ENCODE assay signal across 2 cellular contexts in the genomic region with DNA sequence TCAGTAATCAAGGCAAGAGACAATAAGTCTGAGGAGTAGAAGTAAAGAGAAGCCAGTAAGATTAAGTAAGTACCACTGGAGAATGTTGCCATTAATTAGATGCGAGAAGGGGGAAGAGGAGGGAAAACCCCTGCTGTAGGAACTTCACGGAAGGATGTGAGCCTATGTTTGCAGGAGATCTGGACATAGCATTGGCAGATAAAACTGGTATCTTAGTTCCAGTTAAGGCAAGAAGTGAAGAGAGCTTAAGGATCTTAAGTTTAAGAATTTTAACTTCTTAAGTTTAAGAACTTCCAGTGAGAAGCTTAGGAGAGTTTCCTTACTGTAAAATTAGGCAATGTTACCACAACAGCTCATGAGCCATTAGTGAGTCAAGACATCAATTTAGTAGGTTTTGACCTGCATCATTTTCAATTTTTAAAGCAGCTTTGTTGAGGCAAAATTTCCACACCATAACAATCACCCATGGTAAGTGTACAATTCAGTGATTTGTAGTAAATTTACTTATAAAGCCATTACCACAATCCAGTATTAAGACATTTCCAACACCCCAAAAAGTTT.
TF ChIP-seq lines count a peak whose summit lies in the region.

No MANE protein-coding gene starts in this region.

TF ChIP-seq in GM12891, 5 proteins besides CTCF, POLR2A, EP300 and RAD21:
- no peak for TF ChIP-seq PAX5 (IDR thresholded peaks at IDR 0.05; ENCODE audit: insufficient read depth, low read length, severe bottlenecking)

TF ChIP-seq in GM12878, 131 proteins besides CTCF, POLR2A, EP300 and RAD21:
- TF ChIP-seq, protein P1, sequence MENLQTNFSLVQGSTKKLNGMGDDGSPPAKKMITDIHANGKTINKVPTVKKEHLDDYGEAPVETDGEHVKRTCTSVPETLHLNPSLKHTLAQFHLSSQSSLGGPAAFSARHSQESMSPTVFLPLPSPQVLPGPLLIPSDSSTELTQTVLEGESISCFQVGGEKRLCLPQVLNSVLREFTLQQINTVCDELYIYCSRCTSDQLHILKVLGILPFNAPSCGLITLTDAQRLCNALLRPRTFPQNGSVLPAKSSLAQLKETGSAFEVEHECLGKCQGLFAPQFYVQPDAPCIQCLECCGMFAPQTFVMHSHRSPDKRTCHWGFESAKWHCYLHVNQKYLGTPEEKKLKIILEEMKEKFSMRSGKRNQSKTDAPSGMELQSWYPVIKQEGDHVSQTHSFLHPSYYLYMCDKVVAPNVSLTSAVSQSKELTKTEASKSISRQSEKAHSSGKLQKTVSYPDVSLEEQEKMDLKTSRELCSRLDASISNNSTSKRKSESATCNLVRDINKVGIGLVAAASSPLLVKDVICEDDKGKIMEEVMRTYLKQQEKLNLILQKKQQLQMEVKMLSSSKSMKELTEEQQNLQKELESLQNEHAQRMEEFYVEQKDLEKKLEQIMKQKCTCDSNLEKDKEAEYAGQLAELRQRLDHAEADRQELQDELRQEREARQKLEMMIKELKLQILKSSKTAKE (IDR thresholded peaks at IDR 0.05; ENCODE audit: low read depth, poor library complexity, severe bottlenecking): no peak
- no peak for TF ChIP-seq CBX3 (IDR thresholded peaks at IDR 0.05; ENCODE audit: borderline replicate concordance, low read depth)
- no peak for TF ChIP-seq RAD51 (IDR thresholded peaks at IDR 0.05)
- TF ChIP-seq STAT3 (IDR thresholded peaks at IDR 0.05; ENCODE audit: low read depth, low read length): no peak
- no peak for TF ChIP-seq SREBF2 (IDR thresholded peaks at IDR 0.05; ENCODE audit: low read length)
- no peak for TF ChIP-seq MYC (IDR thresholded peaks at IDR 0.05; ENCODE audit: insufficient read depth, insufficient read length, insufficient replicate concordance, low read length, severe bottlenecking)
- no peak for TF ChIP-seq TBL1XR1 (IDR thresholded peaks at IDR 0.05; ENCODE audit: low read depth, low read length)
- no peak for TF ChIP-seq ASH2L (IDR thresholded peaks at IDR 0.05; ENCODE audit: borderline replicate concordance, low read depth)
- TF ChIP-seq KAT2A (conservative IDR thresholded peaks at IDR 0.05; ENCODE audit: control insufficient read depth, low read depth, low read length): no peak
- no peak for TF ChIP-seq MTA2 (IDR thresholded peaks at IDR 0.05; ENCODE audit: low read depth)
- TF ChIP-seq CHD1 (IDR thresholded peaks at IDR 0.05; ENCODE audit: low read depth, low read length): no peak
- TF ChIP-seq MEF2B (IDR thresholded peaks at IDR 0.05; ENCODE audit: partially characterized antibody, poor library complexity, severe bottlenecking): no peak
- TF ChIP-seq POLR2AphosphoS5 (IDR thresholded peaks at IDR 0.05; ENCODE audit: low read length): no peak
